14 cellular contexts compared by ENCODE assay signal in the genomic region with DNA sequence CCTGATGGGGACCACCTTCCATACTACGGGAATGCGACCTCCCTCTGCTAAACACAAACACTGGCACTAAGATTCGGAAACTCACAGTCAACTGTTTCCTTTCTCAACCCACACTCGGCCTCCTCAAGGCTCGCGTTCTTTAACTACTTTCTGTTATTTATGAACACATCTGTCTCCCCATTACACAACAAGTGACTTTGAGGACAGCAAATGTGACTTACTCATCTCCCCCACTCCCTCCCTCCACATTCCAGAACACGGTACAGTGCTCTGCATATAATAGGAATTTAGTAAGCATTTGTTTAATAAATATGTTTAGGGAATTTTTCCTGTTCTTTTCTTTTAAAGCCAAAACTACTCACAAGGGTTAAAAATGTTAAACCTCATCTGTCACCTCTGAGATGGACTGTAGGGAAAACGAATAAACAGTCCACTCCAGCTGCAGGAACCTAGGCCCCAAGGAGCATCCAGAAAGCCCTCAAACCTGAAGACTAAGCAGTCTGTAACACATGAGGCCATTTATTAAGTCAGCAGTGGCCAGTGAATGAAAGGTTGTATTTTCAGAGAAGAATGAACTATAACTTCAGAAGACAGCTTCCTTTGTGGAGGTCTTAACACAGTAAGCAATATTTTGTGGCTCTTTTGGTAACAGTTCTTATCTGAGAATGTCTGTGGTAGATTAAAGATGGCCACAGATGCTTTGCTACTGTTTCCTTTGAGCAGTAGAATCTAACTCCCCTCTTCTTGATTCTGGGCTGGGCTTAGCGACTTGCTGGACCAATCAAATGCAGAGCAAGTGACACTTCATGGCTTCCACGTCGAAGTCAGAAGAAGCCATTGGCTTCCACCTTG.
DNase-seq lines count a peak whose midpoint lies in the region; ATAC-seq and TF ChIP-seq lines count a peak whose summit lies in the region.
"Had no signal": no experiment of that assay in that cellular context is flagged by ENCODE, and none has a peak within 500 bp of the region (broad histone marks: within the 10 kb centered on the region; RNA-seq: fewer than 3 reads in every experiment).

No MANE protein-coding gene starts in this region.

- peak overlapping the region; percentile 14 to 71 (median 34); a peak in 17 of 22 replicates for H3K4me2 ChIP-seq in BLaER1 treated with 17β-estradiol and CSF1 and Interleukin-3, amounts not matched to agents 10 nM and 100 nM
- H3K4me2 ChIP-seq in hepatocyte: no peak overlapping the region

- H3K9me3 ChIP-seq in BLaER1 treated with 17β-estradiol and CSF1 and Interleukin-3, amounts not matched to agents 10 nM and 100 nM (replicated peaks in 1 of 11): peaks cover 0 to 11% (median 0%) of the 10 kb centered on the region in 11 experiments; a peak in 3 of 22 replicates
- no peaks in the 10 kb centered on the region for H3K9me3 ChIP-seq in hepatocyte (ENCODE audit: low read depth)
- H3K9me3 ChIP-seq: lower lobe of right lung, neutrophil, right atrium auricular region, tibial nerve had no signal

- peaks cover 55 to 94% (median 72%) of the 10 kb centered on the region in 10 experiments for H3K4me1 ChIP-seq in BLaER1 treated with 17β-estradiol and CSF1 and Interleukin-3, amounts not matched to agents 10 nM and 100 nM
- no peaks in the 10 kb centered on the region for H3K4me1 ChIP-seq in hepatocyte (ENCODE audit: insufficient read depth)
- H3K4me1 ChIP-seq: right atrium auricular region had no signal

- H2AFZ ChIP-seq in hepatocyte: no peak overlapping the region

- no peak overlapping the region; a peak in 1 of 22 replicates for H3K9ac ChIP-seq in BLaER1 treated with 17β-estradiol and CSF1 and Interleukin-3, amounts not matched to agents 10 nM and 100 nM

- WGBS in hepatocyte (ENCODE audit: low lambda C conversion rate, missing lambda C conversion rate): 77% methylated on average over 11 of the region's 11 CpGs

- H3K4me3 ChIP-seq in BLaER1 treated with 17β-estradiol and CSF1 and Interleukin-3, amounts not matched to agents 10 nM and 100 nM: no peak overlapping the region
- H3K4me3 ChIP-seq in hepatocyte: no peak overlapping the region
- H3K4me3 ChIP-seq: lower lobe of right lung, right atrium auricular region, tibial nerve had no signal

- no peaks in the 10 kb centered on the region for H3K79me2 ChIP-seq in hepatocyte

- no peaks in the 10 kb centered on the region for H4K20me1 ChIP-seq in BLaER1 treated with 17β-estradiol and CSF1 and Interleukin-3, amounts not matched to agents 10 nM and 100 nM
- H4K20me1 ChIP-seq in hepatocyte (ENCODE audit: insufficient read depth, poor library complexity, severe bottlenecking): no peaks in the 10 kb centered on the region

- no peaks in the 10 kb centered on the region for H3K9me2 ChIP-seq in hepatocyte (replicated peaks; ENCODE audit: insufficient read depth)

- H3K27me3 ChIP-seq in BLaER1 treated with 17β-estradiol and CSF1 and Interleukin-3, amounts not matched to agents 10 nM and 100 nM: no peaks in the 10 kb centered on the region
- no peaks in the 10 kb centered on the region for H3K27me3 ChIP-seq in hepatocyte
- H3K27me3 ChIP-seq: neutrophil, right atrium auricular region, tibial nerve had no signal

- DNase-seq in M059J (ENCODE audit: low read depth): peak; percentile 10
- peak; percentile 91 for DNase-seq in amniotic epithelial cell (ENCODE audit: low read depth)
- DNase-seq in hepatocyte (ENCODE audit: low spot score): no peak
- no peak for DNase-seq in cerebellum (ENCODE audit: low spot score)
- no peak for DNase-seq in HuH-7 (ENCODE audit: low spot score)
- DNase-seq: lower lobe of right lung, NCI-H1417 treated with DMSO at 0.1 percent for 48 hours had no signal

- TF ChIP-seq CTCF in hepatocyte (IDR thresholded peaks at IDR 0.05; ENCODE audit: poor library complexity): no peak

- ATAC-seq in GM18502 (IDR thresholded peaks at IDR 0.05; ENCODE audit: poor library complexity, unreplicated experiment) (no peak), GM19455 (IDR thresholded peaks at IDR 0.05; ENCODE audit: unreplicated experiment) (no peak)
- ATAC-seq: esophagus mucosa, lower lobe of right lung had no signal

- H3K36me3 ChIP-seq in BLaER1 treated with 17β-estradiol and CSF1 and Interleukin-3, amounts not matched to agents 10 nM and 100 nM: no peaks in the 10 kb centered on the region
- H3K36me3 ChIP-seq in hepatocyte (replicated peaks; ENCODE audit: insufficient read depth, low read depth): no peaks in the 10 kb centered on the region
- H3K36me3 ChIP-seq: lower lobe of right lung, neutrophil, right atrium auricular region, tibial nerve had no signal

- H3K27ac ChIP-seq in BLaER1 treated with 17β-estradiol and CSF1 and Interleukin-3, amounts not matched to agents 10 nM and 100 nM: peak overlapping the region in 6 of 11 experiments; percentile 1 to 66 (median 36); a peak in 8 of 22 replicates
- peak overlapping the region; percentile 6 for H3K27ac ChIP-seq in hepatocyte
- H3K27ac ChIP-seq: lower lobe of right lung, neutrophil, right atrium auricular region, tibial nerve had no signal

Comparison
In these comparisons a context has a peak if more than half of its experiments do, and no peak if none do; other contexts are left out.
1. DNase-seq: peak in M059J (single experiment) and amniotic epithelial cell (single experiment); none in hepatocyte (single experiment), cerebellum (single experiment) and HuH-7 (single experiment).